ENCODE assay signal across 9 cellular contexts in the genomic region with DNA sequence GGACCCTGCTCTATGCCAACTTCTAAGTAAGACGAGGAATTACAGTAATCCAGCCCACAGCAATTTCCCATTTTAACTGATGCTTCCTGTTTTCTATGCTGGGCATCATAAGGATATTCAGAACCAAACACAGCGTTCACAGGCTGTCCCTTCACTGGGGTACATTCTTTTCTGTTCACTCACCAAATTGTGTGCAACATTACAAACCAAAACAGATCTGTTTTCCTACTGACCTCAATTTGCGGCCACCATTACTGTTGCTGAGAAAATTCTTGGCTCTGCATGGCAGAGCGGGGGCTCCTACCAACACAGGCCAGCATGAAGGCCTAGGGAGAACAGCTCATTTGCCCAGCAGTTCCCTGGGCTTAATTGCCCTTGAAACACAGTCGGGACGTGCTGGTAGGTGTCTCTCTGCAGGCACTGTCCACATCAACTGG.
A peak's percentile ranks its signal among the peaks of the same experiment; 100 is the strongest.
DNase-seq lines count a peak whose midpoint lies in the region; ATAC-seq, FAIRE-seq and TF ChIP-seq lines count a peak whose summit lies in the region.
"Had no signal": no experiment of that assay in that cellular context is flagged by ENCODE, and none has a peak within 500 bp of the region (broad histone marks: within the 10 kb centered on the region; RNA-seq: fewer than 3 reads in every experiment).

No MANE protein-coding gene starts in this region.

- dilution Hi-C loops in IMR-90 (cut with HindIII; ENCODE audit: low sequenced_read_pairs, unreplicated experiment), result no loop called here

- H3K4me2 ChIP-seq in IMR-90 (ENCODE audit: low read depth, low read length) (peak overlapping the region; percentile 35), GM12878 (ENCODE audit: control insufficient read depth, insufficient read depth) (no peak overlapping the region)

- peak overlapping the region; percentile 90 for H2AK9ac ChIP-seq in IMR-90 (replicated peaks; ENCODE audit: low read depth, low read length, poor library complexity)

- ATAC-seq in IMR-90 (ENCODE audit: low read depth) (peak; percentile 52), GM12878 (no peak), HG03108 (IDR thresholded peaks at IDR 0.05; ENCODE audit: unreplicated experiment) (no peak)
- ATAC-seq: stimulated activated naive CD8-positive, alpha-beta T cell treated with anti-CD3 and anti-CD28 coated beads, Interleukin-15, Interleukin-2, amounts not matched to agents 100 U/mL and 50 U/mL, for 24 hours had no signal

- H3K36me3 ChIP-seq in IMR-90 (ENCODE audit: control insufficient read depth, insufficient read depth, low read length), result no peaks in the 10 kb centered on the region
- H3K36me3 ChIP-seq in GM12878 (ENCODE audit: control insufficient read depth in 2 of 2, insufficient read depth in 2 of 2, low read length in 1 of 2), result peaks cover 4 to 14% of the 10 kb centered on the region in 2 experiments; a peak in 2 of 4 replicates
- H3K36me3 ChIP-seq in kidney epithelial cell (ENCODE audit: control insufficient read depth, insufficient read depth, low read length), result peaks cover 1% of the 10 kb centered on the region
- no peaks in the 10 kb centered on the region for H3K36me3 ChIP-seq in small intestine (ENCODE audit: control insufficient read depth in 2 of 2, insufficient read depth in 2 of 2, low read length in 2 of 2)

- no peak overlapping the region for H3K4me3 ChIP-seq in IMR-90 (ENCODE audit: insufficient read depth, low read depth, low read length)
- H3K4me3 ChIP-seq in GM12878, result no peak overlapping the region
- no peak overlapping the region for H3K4me3 ChIP-seq in kidney epithelial cell (ENCODE audit: low read depth, low read length)
- no peak overlapping the region for H3K4me3 ChIP-seq in small intestine (ENCODE audit: low read depth in 1 of 2, low read length in 2 of 2)

- TF ChIP-seq EP300 in GM12878 (IDR thresholded peaks at IDR 0.05; ENCODE audit: borderline replicate concordance in 1 of 2, control insufficient read depth in 1 of 2, low read depth in 2 of 2, low read length in 2 of 2), result no peak

- H3K27me3 ChIP-seq in IMR-90 (ENCODE audit: control insufficient read depth, insufficient read depth, low read length) (no peaks in the 10 kb centered on the region), GM12878 (replicated peaks in 1 of 2; ENCODE audit: control insufficient read depth in 2 of 2, insufficient read depth in 2 of 2, low read length in 1 of 2) (no peaks in the 10 kb centered on the region), kidney epithelial cell (ENCODE audit: control insufficient read depth, insufficient read depth, low read length) (no peaks in the 10 kb centered on the region), small intestine (ENCODE audit: control insufficient read depth in 2 of 2, insufficient read depth in 2 of 2, low read length in 2 of 2) (no peaks in the 10 kb centered on the region)

- H4K5ac ChIP-seq in IMR-90 (ENCODE audit: low read depth, low read length), result peak overlapping the region; percentile 97

- peak overlapping the region; percentile 99 for H2BK5ac ChIP-seq in IMR-90 (ENCODE audit: low read depth, low read length, poor library complexity, severe bottlenecking)

- SMC1A ChIA-PET in GM12878 (lab: Charles Lee; ENCODE audit: uncharacterized antibody, unreplicated experiment), result interaction anchor here (0.9 to 1.2 kb wide), 5 partner anchors 11 to 116 kb away, joined by 3 to 4 read pairs (median 3); no protein-coding TSS in a partner anchor

- H3K56ac ChIP-seq in IMR-90 (ENCODE audit: extremely low read depth, insufficient read depth, low read length), result peak overlapping the region; percentile 93; the same call in 1 of the 2 replicates

- H4K20me1 ChIP-seq in IMR-90 (ENCODE audit: insufficient read depth, low read length), result peaks cover 8% of the 10 kb centered on the region
- no peaks in the 10 kb centered on the region for H4K20me1 ChIP-seq in GM12878 (ENCODE audit: control insufficient read depth, insufficient read depth)

- no peak for FAIRE-seq in GM12878 (lab: Jason Lieb, UNC)
- FAIRE-seq in small intestine (lab: Jason Lieb, UNC), result no peak

- H4K91ac ChIP-seq in IMR-90 (ENCODE audit: insufficient read depth, low read depth, low read length), result peak overlapping the region; percentile 99

- H3K9me3 ChIP-seq in IMR-90 (ENCODE audit: control insufficient read depth, insufficient read depth, low read length), result no peaks in the 10 kb centered on the region
- H3K9me3 ChIP-seq in GM12878 (replicated peaks; ENCODE audit: control insufficient read depth, insufficient read depth, low read length), result no peaks in the 10 kb centered on the region
- no peaks in the 10 kb centered on the region for H3K9me3 ChIP-seq in small intestine (ENCODE audit: control insufficient read depth, low read depth)

- H3K79me1 ChIP-seq in IMR-90 (ENCODE audit: low read depth in 1 of 2, low read length in 2 of 2), result peaks cover 23 to 67% of the 10 kb centered on the region in 2 experiments

- CTCF ChIA-PET in IMR-90 (lab: Yijun Ruan, JAX), result no interaction called here
- CTCF ChIA-PET in GM12878 (lab: Yijun Ruan, JAX), result interaction anchor here (1.2 to 7.8 kb wide), 3 partner anchors 17 to 197 kb away, joined by 4 to 68 read pairs (median 4); no protein-coding TSS in a partner anchor

- peak overlapping the region; percentile 83 for H2AFZ ChIP-seq in IMR-90 (replicated peaks; ENCODE audit: low read length, poor library complexity)
- H2AFZ ChIP-seq in GM12878 (ENCODE audit: control insufficient read depth, low read depth, low read length), result no peak overlapping the region

- peak overlapping the region; percentile 97; the same call in 2 of the 3 replicates for H2BK15ac ChIP-seq in IMR-90 (ENCODE audit: low read depth, low read length)

- H2AK5ac ChIP-seq in IMR-90 (ENCODE audit: low read depth, low read length), result peak overlapping the region; percentile 89; the same call in 1 of the 2 replicates

- peak overlapping the region; percentile 75 to 98; a peak in 3 of 4 replicates for H4K8ac ChIP-seq in IMR-90 (ENCODE audit: low read depth in 2 of 2, low read length in 2 of 2)

- in situ Hi-C loops in IMR-90 (cut with MboI; ENCODE audit: low sequenced_read_pairs) (no loop called here), GM12878 (cut with MboI) (no loop called here)

- TF ChIP-seq CTCF in IMR-90 (conservative IDR thresholded peaks at IDR 0.05; ENCODE audit: low read depth, low read length) (no peak), GM12878 (IDR thresholded peaks at IDR 0.05 in 2 of 3, conservative IDR thresholded peaks at IDR 0.05 in 1 of 3; ENCODE audit: control insufficient read depth in 2 of 3, extremely low read depth in 1 of 3, insufficient read depth in 1 of 3, low read depth in 3 of 3, low read length in 3 of 3) (no peak), kidney epithelial cell (IDR thresholded peaks at IDR 0.05; ENCODE audit: insufficient read depth, low read length, poor library complexity, severe bottlenecking) (no peak), GM20000 (IDR thresholded peaks at IDR 0.05; ENCODE audit: extremely low read depth, missing control alignments) (no peak)

- peak overlapping the region; percentile 99 for H2BK20ac ChIP-seq in IMR-90 (ENCODE audit: low read depth, low read length)

- TF ChIP-seq RAD21 in IMR-90 (IDR thresholded peaks at IDR 0.05; ENCODE audit: low read length) (0 out of 2 replicates have a peak, but pooled peaks have one; percentile 10), GM12878 (IDR thresholded peaks at IDR 0.05; ENCODE audit: insufficient read depth, low read depth, low read length) (no peak)

- RAD21 ChIA-PET in GM12878 (lab: Charles Lee; ENCODE audit: unreplicated experiment), result interaction anchor here (1.3 to 6.6 kb wide), 3 partner anchors 44 to 116 kb away, joined by 3 to 61 read pairs (median 4); no protein-coding TSS in a partner anchor

- peak overlapping the region; percentile 100 for H3K4ac ChIP-seq in IMR-90 (ENCODE audit: low read depth, low read length)

- H3K4me1 ChIP-seq in IMR-90 (ENCODE audit: control insufficient read depth, insufficient read depth, low read length) (peaks cover 26% of the 10 kb centered on the region), GM12878 (ENCODE audit: control insufficient read depth, insufficient read depth, low read length) (peaks cover 73% of the 10 kb centered on the region), small intestine (ENCODE audit: control insufficient read depth in 2 of 2, insufficient read depth in 1 of 2, low read depth in 1 of 2, low read length in 1 of 2) (peaks cover 2 to 10% of the 10 kb centered on the region in 2 donors)

- H3K9me1 ChIP-seq in IMR-90 (ENCODE audit: insufficient read depth, low read length), result peaks cover 27% of the 10 kb centered on the region

- 33% methylated on average over 2 of the region's 6 CpGs; no CpG with 5 or more reads in 1 of the 2 experiments for WGBS in IMR-90 (ENCODE audit: extremely low coverage in 2 of 2, insufficient read length in 1 of 2), 2 experiments
- 68% methylated on average over 6 of the region's 6 CpGs for WGBS in GM12878 (ENCODE audit: insufficient coverage, insufficient replicate concordance, low lambda C conversion rate, missing lambda C conversion rate)
- WGBS in small intestine, 3 donors, result 59 to 67% (median 63%) methylated on average over 6 of the region's 6 CpGs

- no peak for TF ChIP-seq POLR2A in IMR-90 (IDR thresholded peaks at IDR 0.05; ENCODE audit: low read depth, low read length)
- no peak for TF ChIP-seq POLR2A in GM12878 (IDR thresholded peaks at IDR 0.05; ENCODE audit: low read depth, low read length)

- peak overlapping the region; percentile 97 for H3K27ac ChIP-seq in IMR-90 (ENCODE audit: insufficient read depth, low read length)
- no peak overlapping the region for H3K27ac ChIP-seq in GM12878 (ENCODE audit: control insufficient read depth, insufficient read depth)
- peak overlapping the region; percentile 55 for H3K27ac ChIP-seq in temporal lobe (ENCODE audit: low read depth, low read length)
- H3K27ac ChIP-seq in small intestine (ENCODE audit: low read depth in 1 of 2, low read length in 1 of 2), result peak overlapping the region in 1 of 2 donors; percentile 41

- peak overlapping the region; percentile 99 for H3K23ac ChIP-seq in IMR-90 (ENCODE audit: low read depth, low read length)

- intact Hi-C loops in IMR-90 (cut with micrococcal nuclease), result loop anchor here (5.0 kb wide), 1 partner anchor 76 kb away; the partner anchor contains the start of gene MYO1E
- intact Hi-C loops in GM12878 (cut with micrococcal nuclease; ENCODE audit: unreplicated experiment), result no loop called here

- H2BK120ac ChIP-seq in IMR-90 (ENCODE audit: low read depth, low read length), result peak overlapping the region; percentile 100

- H3K79me2 ChIP-seq in GM12878 (ENCODE audit: control insufficient read depth, insufficient read depth, low read length), result peaks cover 93% of the 10 kb centered on the region

- DNase-seq in IMR-90 (peak; percentile 86), GM12878 (ENCODE audit: low read depth, low spot score) (no peak), kidney epithelial cell (ENCODE audit: low read depth) (peak; percentile 90), GM20000 (ENCODE audit: low spot score) (no peak), small intestine (no peak)
- no peak for DNase-seq in activated CD4-positive, alpha-beta T cell treated with anti-CD3 and anti-CD28 coated beads, Interleukin-2, amount 50 U/mL, for 48 hours
- DNase-seq: stimulated activated naive CD8-positive, alpha-beta T cell treated with anti-CD3 and anti-CD28 coated beads, Interleukin-15, Interleukin-2, amounts not matched to agents 100 U/mL and 50 U/mL, for 24 hours had no signal

- peak overlapping the region; percentile 98 for H3K18ac ChIP-seq in IMR-90 (ENCODE audit: low read depth, low read length)

- POLR2A ChIA-PET in IMR-90 (lab: Charles Lee; ENCODE audit: unreplicated experiment) (no interaction called here), GM12878 (lab: Charles Lee) (interaction anchor here (0.8 to 1.3 kb wide), 2 partner anchors 47 to 307 kb away, joined by 3 to 5 read pairs; no protein-coding TSS in a partner anchor)

- H3K9ac ChIP-seq in IMR-90 (ENCODE audit: low read depth, low read length) (0 out of 2 replicates have a peak overlapping the region, but pooled peaks have one; percentile 33), GM12878 (ENCODE audit: control insufficient read depth, insufficient read depth, low read length) (peak overlapping the region; percentile 4; the same call in 1 of the 2 replicates)

- BruUV-seq in IMR-90 (replicated peaks; lab: Mats Ljungman, UMichigan) (no TSS peak), GM12878 (replicated peaks; lab: Mats Ljungman, UMichigan) (no TSS peak)

- peak overlapping the region; percentile 99 for H3K14ac ChIP-seq in IMR-90 (replicated peaks; ENCODE audit: low read depth, low read length)

Comparison
In these comparisons a context has a peak if more than half of its experiments do, and no peak if none do; other contexts are left out.
1. DNase-seq: peak in IMR-90 (single experiment) and kidney epithelial cell (single experiment); none in GM12878 (single experiment), activated CD4-positive, alpha-beta T cell treated with anti-CD3 and anti-CD28 coated beads, Interleukin-2, amount 50 U/mL, for 48 hours (0 of 2), GM20000 (single experiment) and small intestine (single experiment).